Comparison of ENCODE assay signal across 9 cellular contexts in genomic region chr1:1359316-1359667, GRCh38. TPM values are rescaled to one million over a fixed set of nuclear protein-coding genes. Genes with fewer than 3 reads are reported as not detected.
DNase-seq lines count a peak whose midpoint lies in the region; ATAC-seq and TF ChIP-seq lines count a peak whose summit lies in the region.
"Had no signal": no experiment of that assay in that cellular context is flagged by ENCODE, and none has a peak within 500 bp of the region (broad histone marks: within the 10 kb centered on the region; RNA-seq: fewer than 3 reads in every experiment).

No MANE protein-coding gene starts in this region.

- H3K27me3 ChIP-seq in muscle layer of duodenum (ENCODE audit: low read depth, low read length) (no peaks in the 10 kb centered on the region), uterus (no peaks in the 10 kb centered on the region)

- peaks cover 0 to 3% of the 10 kb centered on the region in 2 donors for H3K36me3 ChIP-seq in muscle layer of duodenum (ENCODE audit: control insufficient read depth in 1 of 2, insufficient read depth in 2 of 2, low read length in 2 of 2)
- no peaks in the 10 kb centered on the region for H3K36me3 ChIP-seq in uterus

- intact Hi-C loops in Right ventricle myocardium inferior (cut with DNase I) = no loop called here
- intact Hi-C loops in cardiac septum (cut with DNase I) = loop anchor here (5.0 kb wide), 1 partner anchor 73 kb away; no protein-coding TSS in a partner anchor
- intact Hi-C loops in uterus (cut with DNase I; ENCODE audit: low total_unique reads) = loop anchor here (10.0 kb wide), 1 partner anchor 54 kb away; the partner anchor contains the start of genes ACAP3 and PUSL1

- no peaks in the 10 kb centered on the region for H3K9me3 ChIP-seq in muscle layer of duodenum (ENCODE audit: control insufficient read depth in 1 of 2, low read length in 2 of 2)
- H3K9me3 ChIP-seq in uterus = no peaks in the 10 kb centered on the region

- DNase-seq in Right ventricle myocardium inferior (ENCODE audit: missing footprints) (peak; percentile 65), cardiac septum (ENCODE audit: low spot score) (no peak), choroid plexus epithelial cell (ENCODE audit: low read depth) (peak; percentile 83), uterus (peak in 1 of 2 donors; percentile 44), NK-92 (lab: John Stamatoyannopoulos, UW; ENCODE audit: unreplicated experiment) (no peak)
- DNase-seq in stimulated activated CD4-positive, alpha-beta T cell treated with anti-CD3 and anti-CD28 coated beads, Interleukin-1b, Interleukin-23, amount 100 ng/mL, for 48 hours = no peak
- DNase-seq: cerebellar nuclear complex had no signal

- TF ChIP-seq POLR2A in uterus (IDR thresholded peaks at IDR 0.05) = no peak

- ATAC-seq in Right ventricle myocardium inferior (no peak), HG02970 (IDR thresholded peaks at IDR 0.05; ENCODE audit: low FRiP score, unreplicated experiment) (no peak)

- TF ChIP-seq CTCF in choroid plexus epithelial cell (conservative IDR thresholded peaks at IDR 0.05; ENCODE audit: low read depth, low read length) = no peak
- no peak for TF ChIP-seq CTCF in uterus (IDR thresholded peaks at IDR 0.05)

- H3K27ac ChIP-seq in muscle layer of duodenum (ENCODE audit: low read length) (peak overlapping the region; percentile 23), uterus (peak overlapping the region; percentile 96)

- H3K4me1 ChIP-seq in muscle layer of duodenum (ENCODE audit: control insufficient read depth in 1 of 2, insufficient read depth in 2 of 2, low read length in 2 of 2) (peaks cover 6 to 52% of the 10 kb centered on the region in 2 donors), uterus (peaks cover 0 to 23% of the 10 kb centered on the region in 2 donors)

- H3K4me3 ChIP-seq in choroid plexus epithelial cell (ENCODE audit: low read depth, low read length) (peak overlapping the region; percentile 62), muscle layer of duodenum (ENCODE audit: low read depth in 1 of 2, low read length in 2 of 2) (peak overlapping the region in 1 of 2 donors; percentile 72), uterus (peak overlapping the region in 1 of 2 donors; percentile 68)

RNA-seq across cellular contexts. Expression of gene MXRA8, which starts 0.9 kb away (rescaled TPM):
- total RNA-seq in Right ventricle myocardium inferior (21.8 TPM), cardiac septum (30.5 TPM), uterus (100 to 1,000 TPM in 2 of 4 donors, 10 to 100 TPM in 2; 86.1 to 143 (median 117) TPM)

RNA-seq across cellular contexts. Expression of gene DVL1, which starts 10.1 kb away (rescaled TPM):
- total RNA-seq in Right ventricle myocardium inferior (119 TPM), cardiac septum (96.2 TPM), uterus (10 to 100 TPM; 35.6 to 94.5 (median 49.7) TPM)

RNA-seq across cellular contexts. Expression of gene AURKAIP1, which starts 15.7 kb away (rescaled TPM):
- total RNA-seq in Right ventricle myocardium inferior (265 TPM), cardiac septum (174 TPM), uterus (10 to 100 TPM; 13.2 to 75.8 (median 31.1) TPM)

RNA-seq across cellular contexts. Expression of gene TAS1R3, which starts 28.2 kb away (rescaled TPM):
- total RNA-seq in Right ventricle myocardium inferior (0.51 TPM), cardiac septum (0.62 TPM), uterus (under 1 TPM in 2 of 4 donors, not detected in 2; 0.14 to 0.34 TPM)

RNA-seq across cellular contexts. Expression of gene CPTP, which starts 34.7 kb away (rescaled TPM):
- total RNA-seq in Right ventricle myocardium inferior (119 TPM), cardiac septum (50.2 TPM), uterus (10 to 100 TPM in 2 of 4 donors, 1 to 10 TPM in 2; 3.5 to 23.9 (median 16.4) TPM)

Comparison
In these comparisons a context has a peak if more than half of its experiments do, and no peak if none do; other contexts are left out.
1. DNase-seq: peak in Right ventricle myocardium inferior (single experiment) and choroid plexus epithelial cell (single experiment); none in cardiac septum (single experiment), NK-92 (single experiment) and stimulated activated CD4-positive, alpha-beta T cell treated with anti-CD3 and anti-CD28 coated beads, Interleukin-1b, Interleukin-23, amount 100 ng/mL, for 48 hours (single experiment).